In genomic region chr3:67113802-67114407, GRCh38 we compare ENCODE assay signal across 8 cellular contexts.
DNase-seq lines count a peak whose midpoint lies in the region; ATAC-seq and TF ChIP-seq lines count a peak whose summit lies in the region.

No MANE protein-coding gene starts in this region.

- BruUV-seq in PC-3 (replicated peaks; lab: Mats Ljungman, UMichigan): no TSS peak

- H2AFZ ChIP-seq in PC-3 (ENCODE audit: low read length): no peak overlapping the region
- no peak overlapping the region for H2AFZ ChIP-seq in neural progenitor cell (replicated peaks)

- no peak overlapping the region for H3K27ac ChIP-seq in PC-3 (ENCODE audit: low read length)
- H3K27ac ChIP-seq in neural progenitor cell: no peak overlapping the region
- H3K27ac ChIP-seq in substantia nigra (ENCODE audit: low read depth, low read length, poor library complexity, severe bottlenecking): no peak overlapping the region

- H3K4me3 ChIP-seq in PC-3 (ENCODE audit: low read length) (no peak overlapping the region), neural progenitor cell (no peak overlapping the region)

- no peak overlapping the region for H3K27ac Mint-ChIP-seq in neural progenitor cell

- no peaks in the 10 kb centered on the region for H3K9me2 ChIP-seq in PC-3 (replicated peaks; ENCODE audit: low read length)

- H3K79me2 ChIP-seq in PC-3 (ENCODE audit: low read length): no peaks in the 10 kb centered on the region
- no peaks in the 10 kb centered on the region for H3K79me2 ChIP-seq in neural progenitor cell (ENCODE audit: low read depth)

- peaks cover 10% of the 10 kb centered on the region for H3K27me3 Mint-ChIP-seq in activated T-cell treated with anti-CD3 and anti-CD28 coated beads, Interleukin-2, amount 50 U/mL, for 4 hours (ENCODE audit: low read depth)
- H3K27me3 Mint-ChIP-seq in neural progenitor cell (ENCODE audit: insufficient read depth, low read depth): peaks cover 5% of the 10 kb centered on the region

- no peaks in the 10 kb centered on the region for H4K20me1 ChIP-seq in PC-3 (ENCODE audit: low read length)
- peaks cover 6% of the 10 kb centered on the region for H4K20me1 ChIP-seq in neural progenitor cell (ENCODE audit: low read depth)

- no peaks in the 10 kb centered on the region for H3K9me3 ChIP-seq in PC-3 (ENCODE audit: low read length)
- H3K9me3 ChIP-seq in neural progenitor cell (ENCODE audit: low read depth): no peaks in the 10 kb centered on the region

- POLR2A ChIA-PET in PC-3 (lab: Charles Lee; ENCODE audit: unreplicated experiment): no interaction called here

- H3K4me1 ChIP-seq in PC-3 (ENCODE audit: insufficient read depth, low read length) (no peaks in the 10 kb centered on the region), neural progenitor cell (no peaks in the 10 kb centered on the region)

- DNase-seq in EH (ENCODE audit: low read depth) (peak; percentile 87), HuH-7 (ENCODE audit: low spot score) (peak; percentile 14), PC-3 (peak; percentile 76), fibroblast of peridontal ligament (ENCODE audit: extremely low read depth) (peak; percentile 84), neural progenitor cell (ENCODE audit: low spot score) (peak; percentile 92), substantia nigra (lab: John Stamatoyannopoulos, UW) (peak in 47 of 49 donors; percentile 0 to 85 (median 59))
- DNase-seq in activated T-cell treated with anti-CD3 and anti-CD28 coated beads, Interleukin-2, amount 50 U/mL, for 4 hours: peak; percentile 73

- no peaks in the 10 kb centered on the region for H3K36me3 ChIP-seq in PC-3 (ENCODE audit: low read depth, low read length)
- no peaks in the 10 kb centered on the region for H3K36me3 ChIP-seq in neural progenitor cell

- no peak overlapping the region for H3K9ac ChIP-seq in PC-3 (ENCODE audit: low read length)
- no peak overlapping the region for H3K9ac ChIP-seq in neural progenitor cell

- H3K4me3 Mint-ChIP-seq in activated T-cell treated with anti-CD3 and anti-CD28 coated beads, Interleukin-2, amount 50 U/mL, for 4 hours: no peak overlapping the region
- H3K4me3 Mint-ChIP-seq in neural progenitor cell: no peak overlapping the region

- H3K4me2 ChIP-seq in PC-3 (ENCODE audit: low read length): no peak overlapping the region
- H3K4me2 ChIP-seq in neural progenitor cell: no peak overlapping the region

- H3K9me3 Mint-ChIP-seq in activated T-cell treated with anti-CD3 and anti-CD28 coated beads, Interleukin-2, amount 50 U/mL, for 4 hours: no peaks in the 10 kb centered on the region
- H3K9me3 Mint-ChIP-seq in neural progenitor cell: no peaks in the 10 kb centered on the region

- CTCF ChIA-PET in PC-3 (lab: Charles Lee): interaction anchor here (0.6 to 1.7 kb wide), 7 partner anchors 12 to 1762 kb away, joined by 3 to 9 read pairs (median 4); no protein-coding TSS in a partner anchor

- H3K27me3 ChIP-seq in PC-3 (ENCODE audit: low read length): no peaks in the 10 kb centered on the region
- no peaks in the 10 kb centered on the region for H3K27me3 ChIP-seq in neural progenitor cell

- ATAC-seq in GM21576 (IDR thresholded peaks at IDR 0.05; ENCODE audit: unreplicated experiment) (peak; percentile 99), PC-3 (peak; percentile 82)
- peak; percentile 97 to 98 for ATAC-seq in activated T-cell treated with anti-CD3 and anti-CD28 coated beads, Interleukin-2, amount 50 U/mL, for 4 hours

- intact Hi-C loops in PC-3 (cut with micrococcal nuclease): loop anchor here (1.0 to 5.0 kb wide), 4 partner anchors 243 to 1778 kb away; no protein-coding TSS in a partner anchor

- no peaks in the 10 kb centered on the region for H3K36me3 Mint-ChIP-seq in activated T-cell treated with anti-CD3 and anti-CD28 coated beads, Interleukin-2, amount 50 U/mL, for 4 hours (ENCODE audit: insufficient read depth)
- no peaks in the 10 kb centered on the region for H3K36me3 Mint-ChIP-seq in neural progenitor cell

- peak; percentile 82 for TF ChIP-seq CTCF in PC-3 (conservative IDR thresholded peaks at IDR 0.05; ENCODE audit: low read depth, low read length)
- peak; percentile 98 for TF ChIP-seq CTCF in neural progenitor cell (IDR thresholded peaks at IDR 0.05)

- H3K4me1 Mint-ChIP-seq in activated T-cell treated with anti-CD3 and anti-CD28 coated beads, Interleukin-2, amount 50 U/mL, for 4 hours (ENCODE audit: low read depth): peaks cover 4% of the 10 kb centered on the region
- H3K4me1 Mint-ChIP-seq in neural progenitor cell: no peaks in the 10 kb centered on the region

- H3F3A ChIP-seq in PC-3 (ENCODE audit: low read length, unreplicated experiment) (no peaks in the 10 kb centered on the region), neural progenitor cell (ENCODE audit: low read depth) (no peaks in the 10 kb centered on the region)

Comparison
In these comparisons a context has a peak if more than half of its experiments do, and no peak if none do; other contexts are left out.
1. DNase-seq: peak in every context shown above with its lines; median percentile 92 in neural progenitor cell; 87 in EH; 84 in fibroblast of peridontal ligament; 76 in PC-3; 73 in activated T-cell treated with anti-CD3 and anti-CD28 coated beads, Interleukin-2, amount 50 U/mL, for 4 hours; 59 in substantia nigra; 14 in HuH-7.